In genomic region chr16:57239089-57239488, GRCh38 we compare ENCODE assay signal across 1 cellular context.
TF ChIP-seq lines count a peak whose summit lies in the region.

No MANE protein-coding gene starts in this region.

TF ChIP-seq in endothelial cell of umbilical vein, 7 proteins besides CTCF, POLR2A, EP300 and RAD21:
- TF ChIP-seq EZH2 (IDR thresholded peaks at IDR 0.05; ENCODE audit: borderline replicate concordance, low read depth, low read length, severe bottlenecking) (no peak), JUN (IDR thresholded peaks at IDR 0.05; ENCODE audit: borderline replicate concordance, insufficient read depth, insufficient read length, low read depth) (no peak), FOS (IDR thresholded peaks at IDR 0.05; ENCODE audit: borderline replicate concordance, insufficient read depth, low read length) (no peak)
TF ChIP-seq in endothelial cell of umbilical vein: peak in this region for 0.
